23 cellular contexts compared by ENCODE assay signal in genomic region chr2:209458018-209458979, GRCh38. TPM values are rescaled to one million over a fixed set of nuclear protein-coding genes. Genes with fewer than 3 reads are reported as not detected.
DNase-seq lines count a peak whose midpoint lies in the region; ATAC-seq and TF ChIP-seq lines count a peak whose summit lies in the region.
"Had no signal": no experiment of that assay in that cellular context is flagged by ENCODE, and none has a peak within 500 bp of the region (broad histone marks: within the 10 kb centered on the region; RNA-seq: fewer than 3 reads in every experiment).

No MANE protein-coding gene starts in this region.

- no peak for ATAC-seq in left cardiac atrium
- ATAC-seq: left ventricle myocardium superior; natural killer cell treated with Interleukin-12 subunit alpha and Interleukin-12 subunit beta and Interleukin-15 and Interleukin-18, amount 100 ng/mL, for 72 hours; upper lobe of right lung had no signal

- H3K4me3 ChIP-seq in neural progenitor cell, result no peak overlapping the region
- H3K4me3 ChIP-seq: GM23248, MG63, SK-N-MC, upper lobe of right lung had no signal

- peaks cover 37% of the 10 kb centered on the region for H3K79me2 ChIP-seq in neural progenitor cell (ENCODE audit: low read depth)

- no peak overlapping the region for H2AFZ ChIP-seq in neural progenitor cell (replicated peaks)
- H2AFZ ChIP-seq: GM23248 had no signal

- no peak overlapping the region for H3K4me2 ChIP-seq in neural progenitor cell

- H3K9ac ChIP-seq in neural progenitor cell, result no peak overlapping the region
- H3K9ac ChIP-seq: GM23248 had no signal

- peaks cover 4% of the 10 kb centered on the region for H3F3A ChIP-seq in neural progenitor cell (ENCODE audit: low read depth)

- TF ChIP-seq CTCF in neural progenitor cell (IDR thresholded peaks at IDR 0.05), result no peak

- H3K4me1 ChIP-seq in neural progenitor cell, result peaks cover 14% of the 10 kb centered on the region
- H3K4me1 ChIP-seq: upper lobe of right lung had no signal

- H3K9me3 ChIP-seq in neural progenitor cell (ENCODE audit: low read depth), result no peaks in the 10 kb centered on the region
- H3K9me3 ChIP-seq: BE2C, MG63, upper lobe of right lung had no signal

- H3K4me1 Mint-ChIP-seq in neural progenitor cell, result peaks cover 19% of the 10 kb centered on the region
- H3K4me1 Mint-ChIP-seq: activated B cell treated with CpG ODN at 0.5 μM for 24 hours, immature natural killer cell had no signal

- H3K27me3 ChIP-seq in neural progenitor cell, result no peaks in the 10 kb centered on the region
- H3K27me3 ChIP-seq: BE2C, MG63, upper lobe of right lung had no signal

- peak overlapping the region; percentile 51 for H3K27ac ChIP-seq in neural progenitor cell
- H3K27ac ChIP-seq: GM23248, HL-60, SK-N-MC, upper lobe of right lung had no signal

- DNase-seq in NCI-H1105 treated with DMSO at 0.1 percent for 48 hours (lab: John Stamatoyannopoulos, UW) (peak; percentile 54), NCI-H1105 (lab: John Stamatoyannopoulos, UW) (no peak), NCI-H69 (lab: John Stamatoyannopoulos, UW) (peak; percentile 81), cerebellar cortex (ENCODE audit: low spot score) (peak; percentile 91), neural progenitor cell (ENCODE audit: low spot score) (no peak), NCI-H1417 treated with DMSO at 0.1 percent for 48 hours (lab: John Stamatoyannopoulos, UW) (no peak), left cardiac atrium (no peak), NCI-H2081 treated with DMSO at 0.1 percent for 48 hours (lab: John Stamatoyannopoulos, UW) (no peak)
- DNase-seq: activated B cell treated with CpG ODN at 0.5 μM for 24 hours; activated CD4-positive, alpha-beta T cell treated with anti-CD3 and anti-CD28 coated beads, Interleukin-2, amount 50 U/mL, for 48 hours; activated gamma-delta T cell treated with Interleukin-2 at 50 U/mL for 16 hours; BE2C; GM23248; head of caudate nucleus; immature natural killer cell; left ventricle myocardium superior; MG63; NCI-H510A treated with DMSO at 0.1 percent for 48 hours; upper lobe of right lung had no signal

- H3K36me3 ChIP-seq in neural progenitor cell, result no peaks in the 10 kb centered on the region
- H3K36me3 ChIP-seq: BE2C, MG63, upper lobe of right lung had no signal

- H3K4me3 Mint-ChIP-seq in neural progenitor cell, result no peak overlapping the region
- H3K4me3 Mint-ChIP-seq: activated B cell treated with CpG ODN at 0.5 μM for 24 hours; immature natural killer cell; mesothelial cell of epicardium; natural killer cell treated with Interleukin-12 subunit alpha and Interleukin-12 subunit beta and Interleukin-15 and Interleukin-18, amount 100 ng/mL, for 72 hours had no signal

- H3K9me3 Mint-ChIP-seq in neural progenitor cell, result peaks cover 6% of the 10 kb centered on the region
- H3K9me3 Mint-ChIP-seq: activated B cell treated with CpG ODN at 0.5 μM for 24 hours, mesothelial cell of epicardium had no signal

- H3K27me3 Mint-ChIP-seq in neural progenitor cell (ENCODE audit: insufficient read depth, low read depth), result no peaks in the 10 kb centered on the region
- H3K27me3 Mint-ChIP-seq: activated B cell treated with CpG ODN at 0.5 μM for 24 hours; natural killer cell treated with Interleukin-12 subunit alpha and Interleukin-12 subunit beta and Interleukin-15 and Interleukin-18, amount 100 ng/mL, for 72 hours had no signal

- no peak overlapping the region for H3K27ac Mint-ChIP-seq in neural progenitor cell
- H3K27ac Mint-ChIP-seq: activated B cell treated with CpG ODN at 0.5 μM for 24 hours; immature natural killer cell; mesothelial cell of epicardium; natural killer cell treated with Interleukin-12 subunit alpha and Interleukin-12 subunit beta and Interleukin-15 and Interleukin-18, amount 100 ng/mL, for 72 hours had no signal

- H4K20me1 ChIP-seq in neural progenitor cell (ENCODE audit: low read depth), result peaks cover 12% of the 10 kb centered on the region

- peaks cover 33% of the 10 kb centered on the region for H3K36me3 Mint-ChIP-seq in neural progenitor cell
- H3K36me3 Mint-ChIP-seq: mesothelial cell of epicardium; natural killer cell treated with Interleukin-12 subunit alpha and Interleukin-12 subunit beta and Interleukin-15 and Interleukin-18, amount 100 ng/mL, for 72 hours had no signal

- intact Hi-C loops in left cardiac atrium (cut with DNase I), result no loop called here

RNA-seq across cellular contexts. Expression of gene MAP2, which starts 34.5 kb away (rescaled TPM):
- total RNA-seq in neural progenitor cell (ENCODE audit: low replicate concordance) (95.0 and 102 TPM in 2 replicates), left cardiac atrium (1 to 10 TPM; 4.7 to 6.6 TPM)
- total RNA-seq: natural killer cell treated with Interleukin-12 subunit alpha and Interleukin-12 subunit beta and Interleukin-15 and Interleukin-18, amount 100 ng/mL, for 72 hours had no signal

Comparison
In these comparisons a context has a peak if more than half of its experiments do, and no peak if none do; other contexts are left out.
1. DNase-seq: peak in NCI-H1105 treated with DMSO at 0.1 percent for 48 hours (single experiment), NCI-H69 (single experiment) and cerebellar cortex (single experiment); none in NCI-H1105 (single experiment), neural progenitor cell (single experiment), NCI-H1417 treated with DMSO at 0.1 percent for 48 hours (single experiment), left cardiac atrium (single experiment) and NCI-H2081 treated with DMSO at 0.1 percent for 48 hours (single experiment).
2. RNA of gene MAP2, which starts 34.5 kb away (total RNA-seq): 95.0 to 102 TPM in neural progenitor cell; 4.7 to 6.6 TPM in left cardiac atrium; every median in the first group is over 10 times any median in the second.